12 cellular contexts compared by ENCODE assay signal in the genomic region with DNA sequence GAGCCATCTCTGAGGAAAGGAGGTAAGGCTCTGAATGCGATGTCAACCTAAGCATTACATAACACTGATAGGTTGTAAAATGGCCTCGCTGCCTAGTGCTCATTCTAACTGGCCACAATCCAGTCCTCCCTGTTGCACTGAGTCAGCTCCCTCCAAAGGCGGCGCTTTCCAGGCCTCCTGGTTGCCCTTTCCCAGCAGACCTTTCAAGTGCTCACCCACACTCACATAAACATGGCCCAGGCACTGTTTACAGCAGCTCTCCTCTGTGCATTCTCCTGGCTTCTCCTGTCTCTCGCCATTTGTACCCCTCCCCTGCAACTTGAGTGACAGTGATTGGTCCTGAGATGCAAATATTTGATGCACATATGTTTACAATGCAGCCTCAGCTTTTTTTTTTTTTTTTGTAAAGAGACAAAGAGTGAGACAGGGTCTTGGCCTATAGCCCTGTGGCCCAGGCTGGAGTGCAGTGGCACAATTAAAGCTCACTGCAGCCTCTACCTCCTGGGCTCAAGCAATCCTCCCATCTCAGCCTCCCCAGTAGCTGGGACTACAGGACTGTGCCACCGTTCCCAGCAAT. TPM values are rescaled to one million over a fixed set of nuclear protein-coding genes. Genes with fewer than 3 reads are reported as not detected.
A peak's percentile ranks its signal among the peaks of the same experiment; 100 is the strongest.
DNase-seq lines count a peak whose midpoint lies in the region; ATAC-seq, FAIRE-seq and TF ChIP-seq lines count a peak whose summit lies in the region.
"Had no signal": no experiment of that assay in that cellular context is flagged by ENCODE, and none has a peak within 500 bp of the region (broad histone marks: within the 10 kb centered on the region; RNA-seq: fewer than 3 reads in every experiment).

No MANE protein-coding gene starts in this region.

- H3K4me3 ChIP-seq in pancreas = no peak overlapping the region
- H3K4me3 ChIP-seq: thyroid gland had no signal

- ATAC-seq in pancreas = no peak

- H3K27ac Mint-ChIP-seq in activated naive CD4-positive, alpha-beta T cell treated with anti-CD3 and anti-CD28 coated beads, Interleukin-2, amount 50 U/mL, for 24 hours = peak overlapping the region; percentile 100
- peak overlapping the region; percentile 96 for H3K27ac Mint-ChIP-seq in activated naive CD8-positive, alpha-beta T cell
- H3K27ac Mint-ChIP-seq in immature natural killer cell = peak overlapping the region; percentile 34 to 98 (median 94)

- no peaks in the 10 kb centered on the region for H3K36me3 Mint-ChIP-seq in activated naive CD4-positive, alpha-beta T cell treated with anti-CD3 and anti-CD28 coated beads, Interleukin-2, amount 50 U/mL, for 24 hours
- H3K36me3 Mint-ChIP-seq in activated naive CD8-positive, alpha-beta T cell = no peaks in the 10 kb centered on the region
- no peaks in the 10 kb centered on the region for H3K36me3 Mint-ChIP-seq in immature natural killer cell

- intact Hi-C loops in pancreas (cut with DNase I) = no loop called here

- 89 to 95% methylated on average over 6 of the region's 6 CpGs for WGBS in pancreas, 2 donors

- no peak for TF ChIP-seq CTCF in pancreas (IDR thresholded peaks at IDR 0.05)

- no peaks in the 10 kb centered on the region for H3K36me3 ChIP-seq in pancreas
- H3K36me3 ChIP-seq: thyroid gland had no signal

- no peak for FAIRE-seq in pancreas (lab: Jason Lieb, UNC)

- H3K4me1 ChIP-seq in pancreas = peaks cover 0 to 17% (median 8%) of the 10 kb centered on the region in 3 donors

- peak overlapping the region; percentile 95 for H3K27ac ChIP-seq in temporal lobe (ENCODE audit: low read depth, low read length)
- H3K27ac ChIP-seq in pancreas = no peak overlapping the region

- H3K27me3 Mint-ChIP-seq in activated naive CD4-positive, alpha-beta T cell treated with anti-CD3 and anti-CD28 coated beads, Interleukin-2, amount 50 U/mL, for 24 hours = no peaks in the 10 kb centered on the region
- no peaks in the 10 kb centered on the region for H3K27me3 Mint-ChIP-seq in activated naive CD8-positive, alpha-beta T cell
- peaks cover 2 to 6% (median 2%) of the 10 kb centered on the region in 3 donors for H3K27me3 Mint-ChIP-seq in immature natural killer cell (ENCODE audit: low read depth in 3 of 3)

- no peak for DNase-seq in activated naive CD4-positive, alpha-beta T cell (lab: John Stamatoyannopoulos, UW)
- DNase-seq in immature natural killer cell = no peak
- no peak for DNase-seq in OCI-M2 (lab: John Stamatoyannopoulos, UW; ENCODE audit: unreplicated experiment)
- no peak for DNase-seq in SIG-M5 (lab: John Stamatoyannopoulos, UW)
- no peak for DNase-seq in pancreas
- DNase-seq: NCI-H2227 treated with DMSO at 0.1 percent for 48 hours, thyroid gland had no signal

- peak overlapping the region; percentile 92 for H3K4me3 Mint-ChIP-seq in activated naive CD4-positive, alpha-beta T cell treated with anti-CD3 and anti-CD28 coated beads, Interleukin-2, amount 50 U/mL, for 24 hours
- peak overlapping the region; percentile 32 for H3K4me3 Mint-ChIP-seq in activated naive CD8-positive, alpha-beta T cell
- H3K4me3 Mint-ChIP-seq in immature natural killer cell = peak overlapping the region in 4 of 5 donors; percentile 18 to 97 (median 90)

- no peaks in the 10 kb centered on the region for H3K27me3 ChIP-seq in pancreas
- H3K27me3 ChIP-seq: thyroid gland had no signal

- peaks cover 55% of the 10 kb centered on the region for H3K4me1 Mint-ChIP-seq in activated naive CD4-positive, alpha-beta T cell treated with anti-CD3 and anti-CD28 coated beads, Interleukin-2, amount 50 U/mL, for 24 hours
- H3K4me1 Mint-ChIP-seq in activated naive CD8-positive, alpha-beta T cell (ENCODE audit: low read depth) = peaks cover 59% of the 10 kb centered on the region
- H3K4me1 Mint-ChIP-seq in immature natural killer cell = peaks cover 50 to 61% of the 10 kb centered on the region in 2 donors

- no peaks in the 10 kb centered on the region for H3K9me3 ChIP-seq in pancreas
- H3K9me3 ChIP-seq: thyroid gland had no signal

- H3K9me3 Mint-ChIP-seq in activated naive CD4-positive, alpha-beta T cell treated with anti-CD3 and anti-CD28 coated beads, Interleukin-2, amount 50 U/mL, for 24 hours = no peaks in the 10 kb centered on the region
- H3K9me3 Mint-ChIP-seq in activated naive CD8-positive, alpha-beta T cell (ENCODE audit: low read depth) = no peaks in the 10 kb centered on the region
- no peaks in the 10 kb centered on the region for H3K9me3 Mint-ChIP-seq in immature natural killer cell

RNA-seq across cellular contexts. Expression of a gene that starts 1.3 kb away (rescaled TPM):
- polyA plus RNA-seq in immature natural killer cell (100 to 1,000 TPM in 2 of 3 donors, 10 to 100 TPM in 1; 82.6 to 137 (median 128) TPM), pancreas (10 to 100 TPM; 11.3 to 40.3 TPM)
- total RNA-seq in temporal lobe (117 TPM), pancreas (10 to 100 TPM; 13.2 to 29.0 (median 21.2) TPM)

RNA-seq across cellular contexts. Expression of a gene that starts 36.8 kb away (rescaled TPM):
- polyA plus RNA-seq in immature natural killer cell = not detected
- total RNA-seq in temporal lobe = 0.25 TPM
- total RNA-seq in pancreas = under 1 TPM in 1 of 6 donors, not detected in 5; 0.24 TPM
- not detected for polyA plus RNA-seq in pancreas
- total RNA-seq: activated CD8-positive, alpha-beta memory T cell treated with anti-CD3 and anti-CD28 coated beads for 36 hours; posterior vena cava had no signal

Comparison
In these comparisons a context has a peak if more than half of its experiments do, and no peak if none do; other contexts are left out.
1. H3K4me3 Mint-ChIP-seq: peak in every context shown above with its lines; median percentile 92 in activated naive CD4-positive, alpha-beta T cell treated with anti-CD3 and anti-CD28 coated beads, Interleukin-2, amount 50 U/mL, for 24 hours; 90 in immature natural killer cell; 32 in activated naive CD8-positive, alpha-beta T cell.